ENCODE assay signal across 1 cellular context in the genomic region with DNA sequence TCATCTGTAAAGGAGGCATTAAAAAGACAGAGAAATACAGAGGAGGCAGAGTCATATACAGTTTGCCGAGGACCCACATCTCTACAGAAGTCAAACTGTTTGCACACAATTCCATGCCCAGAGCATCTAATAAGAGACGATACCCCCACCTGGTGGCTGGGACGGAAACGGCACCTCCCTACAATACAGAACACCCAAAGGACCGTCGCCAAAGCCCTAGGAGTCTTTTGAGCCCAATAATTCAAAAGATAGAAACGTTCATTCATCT.
TF ChIP-seq lines count a peak whose summit lies in the region.

No MANE protein-coding gene starts in this region.

TF ChIP-seq in K562, 482 proteins besides CTCF, POLR2A, EP300 and RAD21 (continued from another document):
- TF ChIP-seq BRD9 (IDR thresholded peaks at IDR 0.05; ENCODE audit: low read depth, partially characterized antibody) (peak; percentile 94), RHOXF2B (CRISPR knock-in tag; conservative IDR thresholded peaks at IDR 0.05) (peak; percentile 33; the same call in 1 of the 2 replicates), CTBP1 (IDR thresholded peaks at IDR 0.05; ENCODE audit: borderline replicate concordance) (no peak; the same call in none of the 2 replicates), CBFA2T2 (conservative IDR thresholded peaks at IDR 0.05) (no peak), SMAD2 (IDR thresholded peaks at IDR 0.05; ENCODE audit: low read depth, low read length) (no peak), ETV6 (IDR thresholded peaks at IDR 0.05; ENCODE audit: borderline replicate concordance in 1 of 2, low read depth in 2 of 2, low read length in 1 of 2) (0 out of 4 replicates have a peak, but pooled peaks of 1 of the 2 experiments have one; percentile 39), ETV6 (CRISPR knock-in tag; IDR thresholded peaks at IDR 0.05; ENCODE audit: borderline replicate concordance) (no peak), HNRNPLL (IDR thresholded peaks at IDR 0.05; ENCODE audit: low read depth, low read length, poor library complexity, severe bottlenecking) (no peak)
- TF ChIP-seq, protein P1, sequence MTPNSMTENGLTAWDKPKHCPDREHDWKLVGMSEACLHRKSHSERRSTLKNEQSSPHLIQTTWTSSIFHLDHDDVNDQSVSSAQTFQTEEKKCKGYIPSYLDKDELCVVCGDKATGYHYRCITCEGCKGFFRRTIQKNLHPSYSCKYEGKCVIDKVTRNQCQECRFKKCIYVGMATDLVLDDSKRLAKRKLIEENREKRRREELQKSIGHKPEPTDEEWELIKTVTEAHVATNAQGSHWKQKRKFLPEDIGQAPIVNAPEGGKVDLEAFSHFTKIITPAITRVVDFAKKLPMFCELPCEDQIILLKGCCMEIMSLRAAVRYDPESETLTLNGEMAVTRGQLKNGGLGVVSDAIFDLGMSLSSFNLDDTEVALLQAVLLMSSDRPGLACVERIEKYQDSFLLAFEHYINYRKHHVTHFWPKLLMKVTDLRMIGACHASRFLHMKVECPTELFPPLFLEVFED (CRISPR knock-in tag; conservative IDR thresholded peaks at IDR 0.05): no peak
- TF ChIP-seq, protein P2, sequence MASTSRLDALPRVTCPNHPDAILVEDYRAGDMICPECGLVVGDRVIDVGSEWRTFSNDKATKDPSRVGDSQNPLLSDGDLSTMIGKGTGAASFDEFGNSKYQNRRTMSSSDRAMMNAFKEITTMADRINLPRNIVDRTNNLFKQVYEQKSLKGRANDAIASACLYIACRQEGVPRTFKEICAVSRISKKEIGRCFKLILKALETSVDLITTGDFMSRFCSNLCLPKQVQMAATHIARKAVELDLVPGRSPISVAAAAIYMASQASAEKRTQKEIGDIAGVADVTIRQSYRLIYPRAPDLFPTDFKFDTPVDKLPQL (IDR thresholded peaks at IDR 0.05; ENCODE audit: extremely low read depth, insufficient read length): no peak
